Comparison of ENCODE assay signal across 29 cellular contexts in genomic region chr2:180579388-180579787, GRCh38.
"Had no signal": no experiment of that assay in that cellular context is flagged by ENCODE, and none has a peak within 500 bp of the region (broad histone marks: within the 10 kb centered on the region; RNA-seq: fewer than 3 reads in every experiment).

No MANE protein-coding gene starts in this region.

- H3K27me3 ChIP-seq: ovary, right lobe of liver, sigmoid colon, stomach, thyroid gland, tibial nerve, upper lobe of right lung, uterus had no signal

- DNase-seq: naive thymus-derived CD4-positive, alpha-beta T cell; natural killer cell; occipital lobe; ovary; posterior cingulate gyrus; psoas muscle; right cardiac atrium; right lobe of liver; sigmoid colon; small intestine; stimulated activated CD4-positive, alpha-beta T cell treated with anti-CD3 and anti-CD28 coated beads, Interleukin-15, amount 100 ng/mL, for 24 hours; stimulated activated CD4-positive, alpha-beta T cell treated with anti-CD3 and anti-CD28 coated beads, Interleukin-2, amount 100 ng/mL, for 24 hours; stimulated activated CD4-positive, alpha-beta T cell treated with anti-CD3 and anti-CD28 coated beads, Interleukin-2, amount 100 ng/mL, for 48 hours; stimulated activated CD4-positive, alpha-beta T cell treated with anti-CD3 and anti-CD28 coated beads, Interleukin-4, amount 100 ng/mL, for 24 hours; stimulated activated naive B cell treated with anti-CD40 and anti-IgM and Interleukin-4, amounts not matched to agents 10 μg/mL and 1 μg/mL and 100 μg/mL, for 72 hours; stimulated activated naive CD4-positive, alpha-beta T cell treated with Interleukin-2 at 50 U/mL for 16 hours; stomach; thyroid gland; upper lobe of right lung; uterus had no signal

- H3K4me3 ChIP-seq: ovary, psoas muscle, right lobe of liver, sigmoid colon, stomach, thoracic aorta, thyroid gland, tibial nerve, upper lobe of right lung, uterus had no signal

- H3K4me3 Mint-ChIP-seq: naive thymus-derived CD4-positive, alpha-beta T cell; natural killer cell; nephron; neural crest cell; stimulated activated effector memory CD8-positive, alpha-beta T cell treated with anti-CD3 and anti-CD28 coated beads, Interleukin-12 subunit alpha, Interleukin-12 subunit beta, amount 100 ng/mL, for 72 hours; stimulated activated naive B cell treated with anti-CD40 and anti-IgM and Interleukin-4, amounts not matched to agents 10 μg/mL and 1 μg/mL and 100 μg/mL, for 72 hours; stimulated activated naive CD8-positive, alpha-beta T cell treated with anti-CD3 and anti-CD28 coated beads, Interleukin-15, Interleukin-2, amounts not matched to agents 100 ng/mL and 50 ng/mL, for 24 hours; type B pancreatic cell had no signal

- H3K27ac ChIP-seq: ovary, parathyroid adenoma, psoas muscle, right lobe of liver, sigmoid colon, stomach, thoracic aorta, thyroid gland, tibial nerve, upper lobe of right lung, uterus had no signal

- H3K79me2 ChIP-seq: parathyroid adenoma had no signal

- H3K27ac Mint-ChIP-seq: naive thymus-derived CD4-positive, alpha-beta T cell; natural killer cell; nephron; progenitor cell of endocrine pancreas; stimulated activated effector memory CD8-positive, alpha-beta T cell treated with anti-CD3 and anti-CD28 coated beads, Interleukin-12 subunit alpha, Interleukin-12 subunit beta, amount 100 ng/mL, for 72 hours; stimulated activated naive B cell treated with anti-CD40 and anti-IgM and Interleukin-4, amounts not matched to agents 10 μg/mL and 1 μg/mL and 100 μg/mL, for 72 hours; stimulated activated naive CD8-positive, alpha-beta T cell treated with anti-CD3 and anti-CD28 coated beads, Interleukin-15, Interleukin-2, amounts not matched to agents 100 ng/mL and 50 ng/mL, for 24 hours; type B pancreatic cell had no signal

- ATAC-seq: naive thymus-derived CD4-positive, alpha-beta T cell; natural killer cell; psoas muscle; right cardiac atrium; right lobe of liver; stimulated activated effector memory CD8-positive, alpha-beta T cell treated with anti-CD3 and anti-CD28 coated beads, Interleukin-12 subunit alpha, Interleukin-12 subunit beta, amount 100 ng/mL, for 72 hours; stimulated activated naive B cell treated with anti-CD40 and anti-IgM and Interleukin-4, amounts not matched to agents 10 μg/mL and 1 μg/mL and 100 μg/mL, for 72 hours; upper lobe of right lung had no signal

- H3K27me3 Mint-ChIP-seq: progenitor cell of endocrine pancreas; stimulated activated naive B cell treated with anti-CD40 and anti-IgM and Interleukin-4, amounts not matched to agents 10 μg/mL and 1 μg/mL and 100 μg/mL, for 72 hours; type B pancreatic cell had no signal

- H3K9me3 ChIP-seq: ovary, psoas muscle, right lobe of liver, sigmoid colon, stomach, thoracic aorta, thyroid gland, tibial nerve, upper lobe of right lung, uterus had no signal

- H3K36me3 Mint-ChIP-seq: naive thymus-derived CD4-positive, alpha-beta T cell; natural killer cell; stimulated activated effector memory CD8-positive, alpha-beta T cell treated with anti-CD3 and anti-CD28 coated beads, Interleukin-12 subunit alpha, Interleukin-12 subunit beta, amount 100 ng/mL, for 72 hours; stimulated activated naive B cell treated with anti-CD40 and anti-IgM and Interleukin-4, amounts not matched to agents 10 μg/mL and 1 μg/mL and 100 μg/mL, for 72 hours; type B pancreatic cell had no signal

- H3K9me3 Mint-ChIP-seq: naive thymus-derived CD4-positive, alpha-beta T cell; natural killer cell; neural crest cell; stimulated activated effector memory CD8-positive, alpha-beta T cell treated with anti-CD3 and anti-CD28 coated beads, Interleukin-12 subunit alpha, Interleukin-12 subunit beta, amount 100 ng/mL, for 72 hours; stimulated activated naive CD8-positive, alpha-beta T cell treated with anti-CD3 and anti-CD28 coated beads, Interleukin-15, Interleukin-2, amounts not matched to agents 100 ng/mL and 50 ng/mL, for 24 hours; type B pancreatic cell had no signal

- H3K4me1 Mint-ChIP-seq: naive thymus-derived CD4-positive, alpha-beta T cell; natural killer cell; nephron; neural crest cell; stimulated activated effector memory CD8-positive, alpha-beta T cell treated with anti-CD3 and anti-CD28 coated beads, Interleukin-12 subunit alpha, Interleukin-12 subunit beta, amount 100 ng/mL, for 72 hours; stimulated activated naive B cell treated with anti-CD40 and anti-IgM and Interleukin-4, amounts not matched to agents 10 μg/mL and 1 μg/mL and 100 μg/mL, for 72 hours had no signal

- H3K4me1 ChIP-seq: parathyroid adenoma, psoas muscle, right lobe of liver, sigmoid colon, stomach, thyroid gland, tibial nerve, upper lobe of right lung, uterus had no signal

- H2AFZ ChIP-seq: parathyroid adenoma had no signal

- H3K9ac ChIP-seq: parathyroid adenoma had no signal

- H3K36me3 ChIP-seq: ovary, right lobe of liver, sigmoid colon, stomach, thoracic aorta, thyroid gland, tibial nerve, upper lobe of right lung, uterus had no signal
